12 cellular contexts compared by ENCODE assay signal in the genomic region with DNA sequence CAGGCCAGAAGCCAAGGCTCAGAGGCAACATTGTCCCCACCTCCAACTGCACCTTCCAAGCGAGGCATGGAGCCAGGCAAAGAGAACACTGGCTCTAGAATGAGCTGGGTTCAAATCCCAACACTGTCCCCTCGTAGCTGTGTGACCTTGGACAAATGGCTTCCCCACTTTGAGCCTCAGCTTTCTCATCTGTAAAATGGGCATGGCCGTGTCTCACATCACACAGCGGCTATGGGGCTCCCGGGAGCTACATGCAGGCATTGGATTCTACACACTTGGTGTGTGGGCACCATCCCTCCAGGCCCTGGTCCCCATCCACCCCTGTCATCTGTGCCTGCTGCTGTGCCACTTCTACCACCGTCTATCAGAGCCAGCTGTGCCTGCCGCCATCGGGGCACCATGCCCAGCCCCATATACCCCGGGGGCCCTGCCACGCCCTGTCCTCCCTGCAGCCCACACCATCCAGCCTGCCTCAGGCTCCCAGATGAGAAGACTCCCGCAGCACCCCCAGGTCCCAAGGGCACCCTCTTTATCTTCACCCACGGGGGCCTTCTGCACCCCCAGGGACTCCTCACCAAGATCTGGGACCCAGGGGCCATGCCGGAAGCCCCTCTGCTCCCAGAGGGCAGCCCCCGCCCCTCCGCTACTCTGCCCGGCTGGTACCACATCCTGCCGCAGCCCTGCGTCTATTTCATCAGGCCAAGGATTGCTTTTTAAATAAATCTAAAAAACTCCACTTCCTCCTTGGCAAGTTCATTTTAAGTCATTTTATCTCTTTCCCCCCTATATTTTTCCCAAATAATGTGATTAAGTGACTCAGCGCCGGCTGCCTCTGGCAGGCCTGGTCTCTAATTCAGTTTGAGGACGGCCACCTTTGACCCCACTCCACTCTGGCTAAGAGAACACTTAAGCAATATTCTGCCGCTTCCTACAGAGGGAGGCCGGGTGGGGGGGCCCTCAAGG.
DNase-seq lines count a peak whose midpoint lies in the region; ATAC-seq and TF ChIP-seq lines count a peak whose summit lies in the region.
"Had no signal": no experiment of that assay in that cellular context is flagged by ENCODE, and none has a peak within 500 bp of the region (broad histone marks: within the 10 kb centered on the region; RNA-seq: fewer than 3 reads in every experiment).

No MANE protein-coding gene starts in this region.

- H3K4me3 ChIP-seq in CD4-positive, alpha-beta memory T cell (ENCODE audit: low read length in 2 of 2), result no peak overlapping the region
- no peak overlapping the region for H3K4me3 ChIP-seq in GM23338
- H3K4me3 ChIP-seq: ovary had no signal

- ATAC-seq in GM23338 (no peak), GM21717 (IDR thresholded peaks at IDR 0.05; ENCODE audit: unreplicated experiment) (no peak), HG02588 (IDR thresholded peaks at IDR 0.05; ENCODE audit: unreplicated experiment) (no peak)

- H4K20me1 ChIP-seq in GM23338 (replicated peaks; ENCODE audit: insufficient read depth), result no peaks in the 10 kb centered on the region

- H3K9me3 ChIP-seq in CD4-positive, alpha-beta memory T cell (ENCODE audit: control insufficient read depth in 1 of 2, low read length in 2 of 2), result no peaks in the 10 kb centered on the region
- H3K9me3 ChIP-seq: ovary had no signal

- no peak overlapping the region for H2AFZ ChIP-seq in GM23338

- H3K4me1 ChIP-seq in CD4-positive, alpha-beta memory T cell (ENCODE audit: insufficient read depth, low read length), result peaks cover 32% of the 10 kb centered on the region
- peaks cover 34% of the 10 kb centered on the region for H3K4me1 ChIP-seq in GM23338 (ENCODE audit: insufficient read depth)

- peaks cover 2 to 3% of the 10 kb centered on the region in 2 donors for H3K27me3 Mint-ChIP-seq in CD4-positive, alpha-beta memory T cell
- no peaks in the 10 kb centered on the region for H3K27me3 Mint-ChIP-seq in activated naive CD8-positive, alpha-beta T cell treated with anti-CD3 and anti-CD28 coated beads for 36 hours
- H3K27me3 Mint-ChIP-seq in mesothelial cell of epicardium (ENCODE audit: low read depth) (no peaks in the 10 kb centered on the region), GM23338 (ENCODE audit: insufficient read depth, low read depth, poor library complexity) (peaks cover 17% of the 10 kb centered on the region)

- H3K27me3 ChIP-seq in CD4-positive, alpha-beta memory T cell (ENCODE audit: insufficient read depth, low read length), result no peaks in the 10 kb centered on the region
- H3K27me3 ChIP-seq in GM23338 (ENCODE audit: insufficient read depth), result no peaks in the 10 kb centered on the region
- H3K27me3 ChIP-seq: ovary had no signal

- H3K36me3 ChIP-seq in CD4-positive, alpha-beta memory T cell (ENCODE audit: insufficient read depth, low read length), result no peaks in the 10 kb centered on the region
- no peaks in the 10 kb centered on the region for H3K36me3 ChIP-seq in GM23338 (ENCODE audit: insufficient read depth)
- H3K36me3 ChIP-seq: ovary had no signal

- no peak for TF ChIP-seq CTCF in mesothelial cell of epicardium (IDR thresholded peaks at IDR 0.05; ENCODE audit: unreplicated experiment)
- TF ChIP-seq CTCF in GM23338 (conservative IDR thresholded peaks at IDR 0.05; ENCODE audit: low read depth in 2 of 2), result no peak

- H3F3A ChIP-seq in GM23338 (replicated peaks; ENCODE audit: low read depth), result 0 out of 2 replicates have a peak, but pooled peaks cover 2% of the 10 kb centered on the region

- no peak overlapping the region for H3K4me2 ChIP-seq in GM23338

- no peak overlapping the region for H3K27ac ChIP-seq in CD4-positive, alpha-beta memory T cell (ENCODE audit: low read depth, low read length)
- H3K27ac ChIP-seq in GM23338 (ENCODE audit: low read depth), result no peak overlapping the region
- H3K27ac ChIP-seq: ovary had no signal

- no peaks in the 10 kb centered on the region for H3K9me2 ChIP-seq in GM23338 (ENCODE audit: insufficient read depth)

- POLR2A ChIA-PET in CD4-positive, alpha-beta memory T cell (lab: Charles Lee; ENCODE audit: partially characterized antibody), result interaction anchor here (1.5 to 1.9 kb wide), 2 partner anchors 13 to 397 kb away, joined by 5 to 6 read pairs; no protein-coding TSS in a partner anchor

- H3K9me3 Mint-ChIP-seq in CD4-positive, alpha-beta memory T cell, result no peaks in the 10 kb centered on the region
- no peaks in the 10 kb centered on the region for H3K9me3 Mint-ChIP-seq in activated naive CD8-positive, alpha-beta T cell treated with anti-CD3 and anti-CD28 coated beads for 36 hours
- H3K9me3 Mint-ChIP-seq in mesothelial cell of epicardium, result no peaks in the 10 kb centered on the region
- H3K9me3 Mint-ChIP-seq in GM23338, result no peaks in the 10 kb centered on the region; the same call in 2 of the 3 replicates

- H3K27ac Mint-ChIP-seq in CD4-positive, alpha-beta memory T cell, result peak overlapping the region in 6 of 7 donors; percentile 0 to 90 (median 75)
- peak overlapping the region; percentile 76 for H3K27ac Mint-ChIP-seq in activated naive CD8-positive, alpha-beta T cell treated with anti-CD3 and anti-CD28 coated beads for 36 hours
- H3K27ac Mint-ChIP-seq in mesothelial cell of epicardium (peak overlapping the region; percentile 21), GM23338 (no peak overlapping the region)

- peak overlapping the region in 7 of 8 donors; percentile 60 to 77 (median 67) for H3K4me3 Mint-ChIP-seq in CD4-positive, alpha-beta memory T cell
- no peak overlapping the region for H3K4me3 Mint-ChIP-seq in activated naive CD8-positive, alpha-beta T cell treated with anti-CD3 and anti-CD28 coated beads for 36 hours
- H3K4me3 Mint-ChIP-seq in mesothelial cell of epicardium (no peak overlapping the region), GM23338 (no peak overlapping the region)

- H3K4me1 Mint-ChIP-seq in CD4-positive, alpha-beta memory T cell, result peaks cover 7 to 35% (median 17%) of the 10 kb centered on the region in 4 donors
- H3K4me1 Mint-ChIP-seq in activated naive CD8-positive, alpha-beta T cell treated with anti-CD3 and anti-CD28 coated beads for 36 hours, result peaks cover 29% of the 10 kb centered on the region
- H3K4me1 Mint-ChIP-seq in mesothelial cell of epicardium (peaks cover 16% of the 10 kb centered on the region), GM23338 (peaks cover 44% of the 10 kb centered on the region)

- H3K79me2 ChIP-seq in GM23338 (replicated peaks; ENCODE audit: insufficient read depth), result no peaks in the 10 kb centered on the region

- CTCF ChIA-PET in CD4-positive, alpha-beta memory T cell (lab: Charles Lee; ENCODE audit: partially characterized antibody), result interaction anchor here (0.6 to 1.8 kb wide), 3 partner anchors 32 to 410 kb away, joined by 3 to 5 read pairs (median 4); no protein-coding TSS in a partner anchor

- no peaks in the 10 kb centered on the region for H3K36me3 Mint-ChIP-seq in CD4-positive, alpha-beta memory T cell
- H3K36me3 Mint-ChIP-seq in activated naive CD8-positive, alpha-beta T cell treated with anti-CD3 and anti-CD28 coated beads for 36 hours, result no peaks in the 10 kb centered on the region
- H3K36me3 Mint-ChIP-seq in mesothelial cell of epicardium, result no peaks in the 10 kb centered on the region
- H3K36me3 Mint-ChIP-seq in GM23338 (ENCODE audit: low read depth), result no peaks in the 10 kb centered on the region

- DNase-seq in CD4-positive, alpha-beta memory T cell, result peak in 4 of 5 donors; percentile 22 to 30 (median 27)
- DNase-seq in NCI-H2227 (lab: John Stamatoyannopoulos, UW; ENCODE audit: unreplicated experiment), result peak; percentile 90
- peak; percentile 45 for DNase-seq in activated naive CD8-positive, alpha-beta T cell treated with anti-CD3 and anti-CD28 coated beads for 36 hours
- DNase-seq in mesothelial cell of epicardium (ENCODE audit: low spot score in 2 of 2, unreplicated experiment in 2 of 2), result no peak
- DNase-seq in GM23338 (ENCODE audit: low spot score), result no peak
- no peak for DNase-seq in COLO668 (lab: John Stamatoyannopoulos, UW; ENCODE audit: unreplicated experiment)
- DNase-seq: activated CD4-positive, alpha-beta T cell treated with anti-CD3 and anti-CD28 coated beads for 1 hour; DMS153; SIG-M5 had no signal

- intact Hi-C loops in CD4-positive, alpha-beta memory T cell (cut with micrococcal nuclease), result no loop called here

TF ChIP-seq in GM23338, 12 proteins besides CTCF, POLR2A, EP300 and RAD21 (continues in another document):
- TF ChIP-seq, protein P1, sequence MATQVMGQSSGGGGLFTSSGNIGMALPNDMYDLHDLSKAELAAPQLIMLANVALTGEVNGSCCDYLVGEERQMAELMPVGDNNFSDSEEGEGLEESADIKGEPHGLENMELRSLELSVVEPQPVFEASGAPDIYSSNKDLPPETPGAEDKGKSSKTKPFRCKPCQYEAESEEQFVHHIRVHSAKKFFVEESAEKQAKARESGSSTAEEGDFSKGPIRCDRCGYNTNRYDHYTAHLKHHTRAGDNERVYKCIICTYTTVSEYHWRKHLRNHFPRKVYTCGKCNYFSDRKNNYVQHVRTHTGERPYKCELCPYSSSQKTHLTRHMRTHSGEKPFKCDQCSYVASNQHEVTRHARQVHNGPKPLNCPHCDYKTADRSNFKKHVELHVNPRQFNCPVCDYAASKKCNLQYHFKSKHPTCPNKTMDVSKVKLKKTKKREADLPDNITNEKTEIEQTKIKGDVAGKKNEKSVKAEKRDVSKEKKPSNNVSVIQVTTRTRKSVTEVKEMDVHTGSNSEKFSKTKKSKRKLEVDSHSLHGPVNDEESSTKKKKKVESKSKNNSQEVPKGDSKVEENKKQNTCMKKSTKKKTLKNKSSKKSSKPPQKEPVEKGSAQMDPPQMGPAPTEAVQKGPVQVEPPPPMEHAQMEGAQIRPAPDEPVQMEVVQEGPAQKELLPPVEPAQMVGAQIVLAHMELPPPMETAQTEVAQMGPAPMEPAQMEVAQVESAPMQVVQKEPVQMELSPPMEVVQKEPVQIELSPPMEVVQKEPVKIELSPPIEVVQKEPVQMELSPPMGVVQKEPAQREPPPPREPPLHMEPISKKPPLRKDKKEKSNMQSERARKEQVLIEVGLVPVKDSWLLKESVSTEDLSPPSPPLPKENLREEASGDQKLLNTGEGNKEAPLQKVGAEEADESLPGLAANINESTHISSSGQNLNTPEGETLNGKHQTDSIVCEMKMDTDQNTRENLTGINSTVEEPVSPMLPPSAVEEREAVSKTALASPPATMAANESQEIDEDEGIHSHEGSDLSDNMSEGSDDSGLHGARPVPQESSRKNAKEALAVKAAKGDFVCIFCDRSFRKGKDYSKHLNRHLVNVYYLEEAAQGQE (IDR thresholded peaks at IDR 0.05; ENCODE audit: unreplicated experiment), result no peak

Comparison
In these comparisons a context has a peak if more than half of its experiments do, and no peak if none do; other contexts are left out.
1. DNase-seq: peak in CD4-positive, alpha-beta memory T cell (4 of 5), NCI-H2227 (single experiment) and activated naive CD8-positive, alpha-beta T cell treated with anti-CD3 and anti-CD28 coated beads for 36 hours (single experiment); none in mesothelial cell of epicardium (0 of 2), GM23338 (single experiment) and COLO668 (single experiment).
2. H3K4me3 Mint-ChIP-seq: peak in CD4-positive, alpha-beta memory T cell (7 of 8); none in activated naive CD8-positive, alpha-beta T cell treated with anti-CD3 and anti-CD28 coated beads for 36 hours (single experiment), mesothelial cell of epicardium (single experiment) and GM23338 (single experiment).